Comparison of ENCODE assay signal across 8 cellular contexts in the genomic region with DNA sequence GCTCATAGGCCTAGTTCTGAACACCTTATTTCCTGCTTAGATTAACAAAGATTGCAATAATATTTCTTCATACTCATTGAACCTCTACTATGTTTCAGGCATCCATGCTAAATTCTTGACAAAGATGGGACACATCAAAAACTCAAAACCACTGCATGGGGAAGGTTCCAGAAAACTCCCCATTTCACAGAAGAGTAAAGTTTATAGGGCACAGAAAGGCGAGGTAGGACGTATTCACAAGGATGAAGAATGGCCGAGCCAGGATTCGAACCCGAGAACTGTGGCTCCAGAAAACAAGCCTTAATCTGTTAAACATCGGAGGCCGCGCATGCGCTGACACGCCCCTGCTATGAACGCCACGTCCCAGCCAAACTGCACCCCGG. TPM values are rescaled to one million over a fixed set of nuclear protein-coding genes. Genes with fewer than 3 reads are reported as not detected.
DNase-seq lines count a peak whose midpoint lies in the region; ATAC-seq and TF ChIP-seq lines count a peak whose summit lies in the region.

No MANE protein-coding gene starts in this region.

- H3K27ac Mint-ChIP-seq in naive B cell, result peak overlapping the region; percentile 94 to 99 (median 98)

- H3K79me2 ChIP-seq in KMS-11 (ENCODE audit: insufficient read depth, low read depth), result no peaks in the 10 kb centered on the region

- no peaks in the 10 kb centered on the region for H3K36me3 ChIP-seq in KMS-11 (ENCODE audit: insufficient read depth)

- no peaks in the 10 kb centered on the region for H3K27me3 Mint-ChIP-seq in naive B cell

- H3K9me3 Mint-ChIP-seq in naive B cell, result peaks cover 0 to 4% (median 0%) of the 10 kb centered on the region in 7 donors

- peaks cover 13 to 15% of the 10 kb centered on the region in 2 donors for H3K36me3 Mint-ChIP-seq in naive B cell

- peak overlapping the region; percentile 94 for H3K4me2 ChIP-seq in KMS-11

- no peak for TF ChIP-seq CTCF in AG04449 (IDR thresholded peaks at IDR 0.05; ENCODE audit: insufficient read depth, low read length, missing control alignments)
- TF ChIP-seq CTCF in KMS-11 (conservative IDR thresholded peaks at IDR 0.05; ENCODE audit: low read depth, low read length), result no peak

- H3K4me1 Mint-ChIP-seq in naive B cell, result peaks cover 11 to 17% (median 17%) of the 10 kb centered on the region in 3 donors

- H3K4me3 Mint-ChIP-seq in naive B cell, result peak overlapping the region; percentile 77 to 97 (median 91)

- H3K4me1 ChIP-seq in KMS-11 (ENCODE audit: low read depth, poor library complexity, severe bottlenecking), result peaks cover 11% of the 10 kb centered on the region

- ATAC-seq in naive B cell (ENCODE audit: low read depth in 2 of 2), result no peak
- ATAC-seq in HG02642 (IDR thresholded peaks at IDR 0.05; ENCODE audit: poor library complexity, unreplicated experiment), result no peak
- ATAC-seq in HG03520 (IDR thresholded peaks at IDR 0.05; ENCODE audit: unreplicated experiment), result no peak
- no peak for ATAC-seq in GM18520 (IDR thresholded peaks at IDR 0.05; ENCODE audit: unreplicated experiment)

- CTCF ChIA-PET in AG04449 (lab: Yijun Ruan, JAX), result no interaction called here

- H3K9ac ChIP-seq in KMS-11, result peak overlapping the region; percentile 39; the same call in 1 of the 2 replicates

- DNase-seq in AG04449 (ENCODE audit: low read depth, low spot score) (no peak), naive B cell (no peak), DMS153 treated with DMSO at 0.1 percent for 48 hours (lab: John Stamatoyannopoulos, UW; ENCODE audit: unreplicated experiment) (no peak)

- no peaks in the 10 kb centered on the region for H4K20me1 ChIP-seq in KMS-11 (ENCODE audit: insufficient read depth)

- no peaks in the 10 kb centered on the region for H3K27me3 ChIP-seq in KMS-11 (ENCODE audit: insufficient read depth, low read depth)

- peak overlapping the region; percentile 72 for H3K4me3 ChIP-seq in AG04449 (ENCODE audit: low read depth, low read length)
- H3K4me3 ChIP-seq in KMS-11 (IDR thresholded peaks at IDR 0.05; ENCODE audit: insufficient read depth, low read depth, low read length), result no peak overlapping the region

- H3K27ac ChIP-seq in KMS-11 (peak overlapping the region; percentile 97; the same call in 1 of the 2 replicates), cingulate gyrus (ENCODE audit: low read depth, low read length) (peak overlapping the region; percentile 97)

- H2AFZ ChIP-seq in KMS-11 (ENCODE audit: low read depth), result 0 out of 2 replicates have a peak overlapping the region, but pooled peaks have one; percentile 47

- POLR2A ChIA-PET in AG04449 (lab: Yijun Ruan, JAX), result no interaction called here

RNA-seq across cellular contexts. Expression of a gene that starts 0.7 kb away (rescaled TPM):
- polyA plus RNA-seq in naive B cell (ENCODE audit: low read depth in 6 of 6), result 100 to 1,000 TPM; 281 to 349 (median 329) TPM

RNA-seq across cellular contexts. Expression of a gene that starts 7.9 kb away (rescaled TPM):
- polyA plus RNA-seq in naive B cell (ENCODE audit: low read depth in 6 of 6), result 10 to 100 TPM; 14.0 to 23.7 (median 16.8) TPM

RNA-seq across cellular contexts. Expression of a gene that starts 28.6 kb away (rescaled TPM):
- 1 to 10 TPM in 3 of 6 donors, under 1 TPM in 2, not detected in 1; 0.70 to 1.7 (median 1.4) TPM for polyA plus RNA-seq in naive B cell (ENCODE audit: low read depth in 6 of 6)

RNA-seq across cellular contexts. Expression of a gene that starts 38.6 kb away (rescaled TPM):
- polyA plus RNA-seq in naive B cell (ENCODE audit: low read depth in 6 of 6), result not detected
